Comparison of ENCODE assay signal across 8 cellular contexts in the genomic region with DNA sequence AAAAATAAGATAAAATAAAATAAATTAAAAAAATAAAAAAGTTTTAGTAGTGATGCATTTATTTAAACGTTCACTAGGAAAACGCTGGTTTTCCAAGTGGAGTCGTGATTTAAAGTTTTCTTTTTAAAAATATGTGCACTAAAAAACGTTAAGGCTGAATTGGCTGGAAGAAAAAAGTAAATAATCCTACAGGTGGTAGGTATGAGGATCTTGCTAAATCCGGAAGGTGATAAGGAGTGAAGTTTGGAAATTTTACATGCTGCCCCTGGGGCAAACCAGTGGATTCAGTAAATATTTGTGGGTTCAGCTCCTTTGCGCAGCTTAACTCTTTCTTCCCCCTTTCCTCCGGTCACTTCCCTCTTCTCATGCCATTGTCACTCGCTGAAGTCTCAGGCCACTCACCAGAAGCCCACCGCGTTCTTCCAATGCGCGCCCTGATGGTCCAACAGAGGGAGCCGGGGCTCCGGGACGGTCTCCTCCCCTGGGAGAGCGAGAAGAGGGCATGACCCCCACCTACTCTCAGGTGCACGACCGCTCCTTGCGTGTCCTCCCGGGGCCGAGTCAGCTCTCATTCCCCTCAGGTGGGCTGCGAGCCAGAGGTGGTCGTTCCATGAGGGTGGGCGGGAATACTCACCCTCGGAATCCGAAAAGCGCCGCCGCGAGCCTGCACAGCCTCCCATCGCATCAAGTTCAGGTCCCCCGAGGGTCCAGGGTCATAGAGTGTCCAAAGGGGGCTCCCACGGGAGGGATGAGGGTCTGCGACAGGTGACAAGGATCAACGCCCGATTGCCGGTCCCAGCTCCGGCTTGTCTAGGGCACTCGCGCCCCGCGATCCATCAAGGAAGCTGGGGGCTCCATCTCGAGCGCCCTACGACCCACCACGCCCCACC. TPM values are rescaled to one million over a fixed set of nuclear protein-coding genes. Genes with fewer than 3 reads are reported as not detected.
DNase-seq lines count a peak whose midpoint lies in the region; ATAC-seq and TF ChIP-seq lines count a peak whose summit lies in the region.

No MANE protein-coding gene starts in this region.

- peaks cover 37% of the 10 kb centered on the region for H3K36me3 ChIP-seq in lower lobe of right lung

- H3K27ac ChIP-seq in coronary artery (peak overlapping the region; percentile 89 to 98), lower lobe of right lung (peak overlapping the region; percentile 98), temporal lobe (ENCODE audit: low read depth, low read length) (peak overlapping the region; percentile 91)

- H3K4me1 ChIP-seq in lower lobe of right lung = peaks cover 33% of the 10 kb centered on the region

- H3K9me3 ChIP-seq in lower lobe of right lung = no peaks in the 10 kb centered on the region

- H3K9me3 Mint-ChIP-seq in T-helper 1 cell treated with Interleukin-12 subunit alpha and Interleukin-12 subunit beta and Interleukin-4 antibody, amounts not matched to agents 30 μg/mL and 1 μg/mL, for 36 hours = no peaks in the 10 kb centered on the region

- intact Hi-C loops in lower lobe of right lung (cut with DNase I) = no loop called here

- no peaks in the 10 kb centered on the region for H3K27me3 Mint-ChIP-seq in T-helper 1 cell treated with Interleukin-12 subunit alpha and Interleukin-12 subunit beta and Interleukin-4 antibody, amounts not matched to agents 30 μg/mL and 1 μg/mL, for 36 hours (ENCODE audit: low read depth)

- peak overlapping the region; percentile 94 for H3K4me3 ChIP-seq in coronary artery
- H3K4me3 ChIP-seq in lower lobe of right lung = peak overlapping the region; percentile 99

- DNase-seq in T-helper 1 cell (no peak), SIG-M5 treated with dmso at 0.1 percent for 504 hours (lab: John Stamatoyannopoulos, UW; ENCODE audit: unreplicated experiment) (peak; percentile 76), coronary artery (ENCODE audit: low spot score) (no peak), lower lobe of right lung (peak; percentile 70)

- peaks cover 30% of the 10 kb centered on the region for H3K36me3 Mint-ChIP-seq in T-helper 1 cell treated with Interleukin-12 subunit alpha and Interleukin-12 subunit beta and Interleukin-4 antibody, amounts not matched to agents 30 μg/mL and 1 μg/mL, for 36 hours (ENCODE audit: low read depth)

- peak overlapping the region; percentile 93 for H3K4me3 Mint-ChIP-seq in T-helper 1 cell treated with Interleukin-12 subunit alpha and Interleukin-12 subunit beta and Interleukin-4 antibody, amounts not matched to agents 30 μg/mL and 1 μg/mL, for 36 hours

- TF ChIP-seq CTCF in coronary artery (IDR thresholded peaks at IDR 0.05) = no peak
- TF ChIP-seq CTCF in lower lobe of right lung (IDR thresholded peaks at IDR 0.05) = peak; percentile 16

- ATAC-seq in HG03108 (IDR thresholded peaks at IDR 0.05; ENCODE audit: unreplicated experiment) (peak; percentile 9), lower lobe of right lung (peak; percentile 40 to 57), GM21786 (IDR thresholded peaks at IDR 0.05; ENCODE audit: unreplicated experiment) (no peak)

- no peaks in the 10 kb centered on the region for H3K27me3 ChIP-seq in lower lobe of right lung (ENCODE audit: low read depth)

- H3K4me1 Mint-ChIP-seq in T-helper 1 cell treated with Interleukin-12 subunit alpha and Interleukin-12 subunit beta and Interleukin-4 antibody, amounts not matched to agents 30 μg/mL and 1 μg/mL, for 36 hours (ENCODE audit: low read depth) = peaks cover 45% of the 10 kb centered on the region

- H3K27ac Mint-ChIP-seq in T-helper 1 cell treated with Interleukin-12 subunit alpha and Interleukin-12 subunit beta and Interleukin-4 antibody, amounts not matched to agents 30 μg/mL and 1 μg/mL, for 36 hours = peak overlapping the region; percentile 100

RNA-seq across cellular contexts. Expression of a gene that starts 0.5 kb away (rescaled TPM):
- total RNA-seq in lower lobe of right lung = 79.9 TPM
- total RNA-seq in temporal lobe = 10.6 TPM

RNA-seq across cellular contexts. Expression of a gene that starts 3.1 kb away (rescaled TPM):
- 29.2 TPM for total RNA-seq in lower lobe of right lung
- total RNA-seq in temporal lobe = 0.25 TPM

RNA-seq across cellular contexts. Expression of a gene that starts 15.3 kb away (rescaled TPM):
- total RNA-seq in lower lobe of right lung (1.4 TPM), temporal lobe (not detected)

RNA-seq across cellular contexts. Expression of a gene that starts 19.2 kb away (rescaled TPM):
- 0.44 TPM for total RNA-seq in lower lobe of right lung
- total RNA-seq in temporal lobe = 0.25 TPM

RNA-seq across cellular contexts. Expression of a gene that starts 47.4 kb away (rescaled TPM):
- 302 TPM for total RNA-seq in lower lobe of right lung
- 0.25 TPM for total RNA-seq in temporal lobe

Comparison
In these comparisons a context has a peak if more than half of its experiments do, and no peak if none do; other contexts are left out.
1. DNase-seq: peak in SIG-M5 treated with dmso at 0.1 percent for 504 hours (single experiment) and lower lobe of right lung (single experiment); none in T-helper 1 cell (0 of 5) and coronary artery (single experiment).
2. RNA of a gene that starts 3.1 kb away (total RNA-seq): 29.2 TPM in lower lobe of right lung (single experiment); 0.25 TPM in temporal lobe (single experiment); every median in the first group is over 10 times any median in the second.
3. Peak in every context shown above with its lines, with median percentiles within 50 percentile points of each other: H3K27ac ChIP-seq.